In the genomic region with DNA sequence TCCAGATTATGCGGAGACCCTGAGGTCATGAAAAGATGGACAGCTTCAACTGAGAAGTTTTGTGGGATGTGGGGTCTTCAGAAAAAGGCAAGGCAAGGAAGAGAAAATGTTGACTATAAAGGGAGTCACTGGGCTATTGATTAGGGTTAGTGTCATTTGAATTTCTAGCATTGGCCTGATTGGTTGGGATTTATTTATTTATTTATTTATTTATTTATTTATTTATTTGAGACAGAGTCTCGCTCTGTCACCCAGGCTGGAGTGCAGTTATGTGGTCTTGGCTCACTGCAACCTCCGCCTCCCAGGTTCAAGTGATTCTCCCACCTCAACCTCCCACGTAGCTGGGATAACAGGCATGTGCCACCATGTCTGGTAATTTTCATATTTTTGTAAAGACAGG, we compare ENCODE assay signal across 9 cellular contexts.
"Had no signal": no experiment of that assay in that cellular context is flagged by ENCODE, and none has a peak within 500 bp of the region (broad histone marks: within the 10 kb centered on the region; RNA-seq: fewer than 3 reads in every experiment).

No MANE protein-coding gene starts in this region.

- H3K9me3 ChIP-seq: HAP-1 had no signal

- H3K27ac ChIP-seq: GM23248 had no signal

- ATAC-seq: GM23338, HCT116 had no signal

- H3K4me1 ChIP-seq: HAP-1 had no signal

- H3K4me3 ChIP-seq: GM23248, GM23338, HAP-1 had no signal

- H3K36me3 ChIP-seq: HAP-1 had no signal

- DNase-seq: GM23248, GOT3, H7, H9, HCEC 1CT, HFFc6 had no signal
